ENCODE assay signal across 11 cellular contexts in genomic region chr10:32948451-32948850, GRCh38. TPM values are rescaled to one million over a fixed set of nuclear protein-coding genes. Genes with fewer than 3 reads are reported as not detected.
DNase-seq lines count a peak whose midpoint lies in the region; ATAC-seq lines count a peak whose summit lies in the region.
"Had no signal": no experiment of that assay in that cellular context is flagged by ENCODE, and none has a peak within 500 bp of the region (broad histone marks: within the 10 kb centered on the region; RNA-seq: fewer than 3 reads in every experiment).

No MANE protein-coding gene starts in this region.

- peak in 1 of 3 donors; percentile 21 for DNase-seq in CD4-positive, CD25-positive, alpha-beta regulatory T cell
- no peak for DNase-seq in activated CD4-positive, alpha-beta memory T cell treated with anti-CD3 and anti-CD28 coated beads for 36 hours
- no peak for DNase-seq in immature natural killer cell
- no peak for DNase-seq in caudate nucleus (lab: John Stamatoyannopoulos, UW)
- no peak for DNase-seq in nucleus accumbens (lab: John Stamatoyannopoulos, UW)
- DNase-seq: C1 segment of cervical spinal cord, kidney glomerular epithelial cell had no signal

- no peaks in the 10 kb centered on the region for H3K9me3 ChIP-seq in CD4-positive, CD25-positive, alpha-beta regulatory T cell (ENCODE audit: control insufficient read depth in 2 of 2, low read length in 2 of 2)

- no peaks in the 10 kb centered on the region for H3K27me3 ChIP-seq in CD4-positive, CD25-positive, alpha-beta regulatory T cell (ENCODE audit: control insufficient read depth, insufficient read depth, low read length)

- POLR2A ChIA-PET in activated CD4-positive, alpha-beta memory T cell treated with anti-CD3 and anti-CD28 coated beads for 36 hours (lab: Charles Lee), result no interaction called here

- H3K9me3 Mint-ChIP-seq in CD4-positive, CD25-positive, alpha-beta regulatory T cell, result no peaks in the 10 kb centered on the region
- no peaks in the 10 kb centered on the region for H3K9me3 Mint-ChIP-seq in activated CD4-positive, alpha-beta memory T cell treated with anti-CD3 and anti-CD28 coated beads for 36 hours
- no peaks in the 10 kb centered on the region for H3K9me3 Mint-ChIP-seq in immature natural killer cell
- H3K9me3 Mint-ChIP-seq: nephron had no signal

- peak overlapping the region; percentile 47 to 94 (median 83) for H3K27ac Mint-ChIP-seq in CD4-positive, CD25-positive, alpha-beta regulatory T cell
- peak overlapping the region; percentile 62 for H3K27ac Mint-ChIP-seq in activated CD4-positive, alpha-beta memory T cell treated with anti-CD3 and anti-CD28 coated beads for 36 hours
- peak overlapping the region; percentile 31 to 76 (median 52) for H3K27ac Mint-ChIP-seq in immature natural killer cell
- H3K27ac Mint-ChIP-seq: nephron had no signal

- H3K27me3 Mint-ChIP-seq in CD4-positive, CD25-positive, alpha-beta regulatory T cell, result no peaks in the 10 kb centered on the region
- H3K27me3 Mint-ChIP-seq in activated CD4-positive, alpha-beta memory T cell treated with anti-CD3 and anti-CD28 coated beads for 36 hours, result no peaks in the 10 kb centered on the region
- H3K27me3 Mint-ChIP-seq in immature natural killer cell (ENCODE audit: low read depth in 3 of 3), result peaks cover 0 to 1% (median 0%) of the 10 kb centered on the region in 3 donors

- H3K27ac ChIP-seq in CD4-positive, CD25-positive, alpha-beta regulatory T cell (ENCODE audit: insufficient read depth, low read length, poor library complexity, severe bottlenecking), result peak overlapping the region; percentile 70
- no peak overlapping the region for H3K27ac ChIP-seq in caudate nucleus (ENCODE audit: low read depth, low read length)

- intact Hi-C loops in activated CD4-positive, alpha-beta memory T cell treated with anti-CD3 and anti-CD28 coated beads for 36 hours (cut with micrococcal nuclease), result no loop called here

- H3K4me1 Mint-ChIP-seq in CD4-positive, CD25-positive, alpha-beta regulatory T cell, result peaks cover 73 to 91% (median 80%) of the 10 kb centered on the region in 4 donors
- peaks cover 79% of the 10 kb centered on the region for H3K4me1 Mint-ChIP-seq in activated CD4-positive, alpha-beta memory T cell treated with anti-CD3 and anti-CD28 coated beads for 36 hours (ENCODE audit: low read depth)
- H3K4me1 Mint-ChIP-seq in immature natural killer cell, result peaks cover 84 to 96% of the 10 kb centered on the region in 2 donors

- peaks cover 89% of the 10 kb centered on the region for H3K4me1 ChIP-seq in CD4-positive, CD25-positive, alpha-beta regulatory T cell (ENCODE audit: control insufficient read depth, insufficient read depth, low read length, poor library complexity, severe bottlenecking)

- peak overlapping the region; percentile 99 for H3K4me3 ChIP-seq in CD4-positive, CD25-positive, alpha-beta regulatory T cell (ENCODE audit: low read depth, low read length)

- peak overlapping the region; percentile 61 to 90 (median 74) for H3K4me3 Mint-ChIP-seq in CD4-positive, CD25-positive, alpha-beta regulatory T cell
- peak overlapping the region; percentile 6 for H3K4me3 Mint-ChIP-seq in activated CD4-positive, alpha-beta memory T cell treated with anti-CD3 and anti-CD28 coated beads for 36 hours
- H3K4me3 Mint-ChIP-seq in immature natural killer cell, result peak overlapping the region; percentile 6 to 69 (median 59)
- H3K4me3 Mint-ChIP-seq: nephron had no signal

- peaks cover 10% of the 10 kb centered on the region for H3K36me3 ChIP-seq in CD4-positive, CD25-positive, alpha-beta regulatory T cell (ENCODE audit: control insufficient read depth, insufficient read depth, low read length)

- ATAC-seq in CD4-positive, CD25-positive, alpha-beta regulatory T cell (ENCODE audit: low read depth in 2 of 2), result peak; percentile 5 to 23
- ATAC-seq in HG02759 (IDR thresholded peaks at IDR 0.05; ENCODE audit: unreplicated experiment), result peak; percentile 40
- no peak for ATAC-seq in GM18511 (IDR thresholded peaks at IDR 0.05; ENCODE audit: unreplicated experiment)
- no peak for ATAC-seq in GM18861 (IDR thresholded peaks at IDR 0.05; ENCODE audit: unreplicated experiment)

- H3K36me3 Mint-ChIP-seq in CD4-positive, CD25-positive, alpha-beta regulatory T cell, result peaks cover 14% of the 10 kb centered on the region
- H3K36me3 Mint-ChIP-seq in activated CD4-positive, alpha-beta memory T cell treated with anti-CD3 and anti-CD28 coated beads for 36 hours, result peaks cover 1% of the 10 kb centered on the region
- H3K36me3 Mint-ChIP-seq in immature natural killer cell, result peaks cover 0 to 6% (median 0%) of the 10 kb centered on the region in 3 donors

- CTCF ChIA-PET in activated CD4-positive, alpha-beta memory T cell treated with anti-CD3 and anti-CD28 coated beads for 36 hours (lab: Charles Lee), result no interaction called here

RNA-seq across cellular contexts. Expression of gene ITGB1, which starts 9.6 kb away (rescaled TPM):
- total RNA-seq in CD4-positive, CD25-positive, alpha-beta regulatory T cell, result 524 TPM
- 100 to 1,000 TPM; 360 to 577 (median 469) TPM for polyA plus RNA-seq in CD4-positive, CD25-positive, alpha-beta regulatory T cell
- total RNA-seq in activated CD4-positive, alpha-beta memory T cell treated with anti-CD3 and anti-CD28 coated beads for 36 hours, result 100 to 1,000 TPM; 113 to 117 TPM
- 100 to 1,000 TPM; 241 to 320 (median 276) TPM for polyA plus RNA-seq in immature natural killer cell

Comparison
In these comparisons a context has a peak if more than half of its experiments do, and no peak if none do; other contexts are left out.
1. ATAC-seq: peak in CD4-positive, CD25-positive, alpha-beta regulatory T cell (2 of 2) and HG02759 (single experiment); none in GM18511 (single experiment) and GM18861 (single experiment).
2. H3K4me3 Mint-ChIP-seq: peak in every context shown above with its lines; median percentile 74 in CD4-positive, CD25-positive, alpha-beta regulatory T cell; 59 in immature natural killer cell; 6 in activated CD4-positive, alpha-beta memory T cell treated with anti-CD3 and anti-CD28 coated beads for 36 hours.
3. Peak in every context shown above with its lines, with median percentiles within 50 percentile points of each other: H3K27ac Mint-ChIP-seq.